14 cellular contexts compared by ENCODE assay signal in the genomic region with DNA sequence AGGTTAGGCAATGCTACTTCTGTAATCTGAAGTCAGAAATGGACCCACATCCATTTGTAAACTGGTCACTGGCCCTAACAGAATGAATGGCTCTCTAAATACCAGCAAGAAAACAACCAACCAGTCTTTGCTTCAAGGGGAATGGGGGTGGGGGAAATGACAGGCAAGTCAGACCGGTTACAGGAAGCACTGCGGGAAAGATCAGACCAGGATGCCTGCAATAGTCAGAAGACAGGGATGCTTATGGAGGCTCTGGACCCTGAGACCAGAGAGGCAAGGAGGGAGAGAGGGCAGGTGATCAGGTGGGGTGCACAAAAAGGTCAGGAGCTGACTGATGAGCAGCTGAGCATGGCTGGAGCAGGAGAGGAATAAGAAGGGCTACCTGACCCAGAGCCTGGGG. TPM values are rescaled to one million over a fixed set of nuclear protein-coding genes. Genes with fewer than 3 reads are reported as not detected.
A peak's percentile ranks its signal among the peaks of the same experiment; 100 is the strongest.
DNase-seq lines count a peak whose midpoint lies in the region; ATAC-seq and TF ChIP-seq lines count a peak whose summit lies in the region.
"Had no signal": no experiment of that assay in that cellular context is flagged by ENCODE, and none has a peak within 500 bp of the region (broad histone marks: within the 10 kb centered on the region; RNA-seq: fewer than 3 reads in every experiment).

No MANE protein-coding gene starts in this region.

- H3K4me3 ChIP-seq in SK-N-SH (ENCODE audit: low read depth in 2 of 2, low read length in 1 of 2): no peak overlapping the region
- H3K4me3 ChIP-seq in right atrium auricular region: no peak overlapping the region
- H3K4me3 ChIP-seq: body of pancreas, gastroesophageal sphincter had no signal

- TF ChIP-seq CTCF in MCF 10A (IDR thresholded peaks at IDR 0.05; ENCODE audit: unreplicated experiment): no peak
- TF ChIP-seq CTCF in activated B cell treated with CpG ODN at 0.5 μM for 24 hours (IDR thresholded peaks at IDR 0.05): no peak
- no peak for TF ChIP-seq CTCF in SK-N-SH (IDR thresholded peaks at IDR 0.05)
- no peak for TF ChIP-seq CTCF in right atrium auricular region (IDR thresholded peaks at IDR 0.05)

- H4K20me1 ChIP-seq in SK-N-SH (ENCODE audit: insufficient read depth): peaks cover 99% of the 10 kb centered on the region

- no peak overlapping the region for H2AFZ ChIP-seq in SK-N-SH (ENCODE audit: low read depth)

- H3K9me3 Mint-ChIP-seq in MCF 10A (ENCODE audit: unreplicated experiment) (no peaks in the 10 kb centered on the region), activated B cell treated with CpG ODN at 0.5 μM for 24 hours (no peaks in the 10 kb centered on the region), immature natural killer cell (no peaks in the 10 kb centered on the region)
- no peaks in the 10 kb centered on the region for H3K9me3 Mint-ChIP-seq in stimulated activated naive B cell treated with anti-CD40 and anti-IgM and Interleukin-4, amounts not matched to agents 10 μg/mL and 1 μg/mL and 100 μg/mL, for 72 hours

- DNase-seq in T47D (ENCODE audit: low read depth in 1 of 2, low spot score in 1 of 2) (peak; percentile 66 to 84), MCF 10A (ENCODE audit: unreplicated experiment) (no peak), activated B cell treated with CpG ODN at 0.5 μM for 24 hours (no peak), immature natural killer cell (no peak), SK-N-SH (no peak), right atrium auricular region (ENCODE audit: low spot score) (no peak), CD1c-positive myeloid dendritic cell (ENCODE audit: extremely low spot score) (no peak)
- DNase-seq in stimulated activated naive B cell treated with anti-CD40 and anti-IgM and Interleukin-4, amounts not matched to agents 10 μg/mL and 1 μg/mL and 100 μg/mL, for 72 hours: no peak
- DNase-seq: activated CD8-positive, alpha-beta memory T cell treated with anti-CD3 and anti-CD28 coated beads, Interleukin-2, amount 50 U/mL, for 48 hours; body of pancreas; KG1; NCI-H1930; NCI-H69 had no signal

- intact Hi-C loops in MCF 10A (cut with micrococcal nuclease) (no loop called here), activated B cell treated with CpG ODN at 0.5 μM for 24 hours (cut with micrococcal nuclease) (no loop called here)

- H3K27ac Mint-ChIP-seq in MCF 10A (ENCODE audit: low read depth, unreplicated experiment) (no peak overlapping the region), activated B cell treated with CpG ODN at 0.5 μM for 24 hours (peak overlapping the region; percentile 47), immature natural killer cell (peak overlapping the region; percentile 14 to 83 (median 47))
- peak overlapping the region; percentile 72 for H3K27ac Mint-ChIP-seq in stimulated activated naive B cell treated with anti-CD40 and anti-IgM and Interleukin-4, amounts not matched to agents 10 μg/mL and 1 μg/mL and 100 μg/mL, for 72 hours

- H3K36me3 ChIP-seq in SK-N-SH (replicated peaks in 1 of 2; ENCODE audit: control insufficient read depth in 1 of 2, insufficient read depth in 2 of 2, low read length in 1 of 2) (no peaks in the 10 kb centered on the region), right atrium auricular region (no peaks in the 10 kb centered on the region)
- H3K36me3 ChIP-seq: gastroesophageal sphincter had no signal

- H3K27me3 ChIP-seq in SK-N-SH (ENCODE audit: insufficient read depth) (no peaks in the 10 kb centered on the region), right atrium auricular region (no peaks in the 10 kb centered on the region)
- H3K27me3 ChIP-seq: body of pancreas, gastroesophageal sphincter had no signal

- H3K4me1 ChIP-seq in SK-N-SH (ENCODE audit: control insufficient read depth in 1 of 2, insufficient read depth in 2 of 2, low read depth in 1 of 2, low read length in 1 of 2) (peaks cover 0 to 19% of the 10 kb centered on the region in 2 experiments; a peak in 2 of 4 replicates), right atrium auricular region (peaks cover 0 to 48% of the 10 kb centered on the region in 2 donors)

- H3K4me2 ChIP-seq in SK-N-SH: no peak overlapping the region

- in situ Hi-C loops in T47D (cut with HindIII; ENCODE audit: low pct_unique_long_range_greater_than_20kb, low sequenced_read_pairs): no loop called here

- no TSS peak for BruUV-seq in MCF 10A (replicated peaks; lab: Mats Ljungman, UMichigan)

- H3K79me2 ChIP-seq in SK-N-SH (ENCODE audit: insufficient read depth): peaks cover 100% of the 10 kb centered on the region

- no peak overlapping the region for H3K27ac ChIP-seq in SK-N-SH (ENCODE audit: low read depth in 2 of 2, low read length in 1 of 2)
- no peak overlapping the region for H3K27ac ChIP-seq in right atrium auricular region
- H3K27ac ChIP-seq: body of pancreas, gastroesophageal sphincter had no signal

- WGBS in SK-N-SH (ENCODE audit: low lambda C conversion rate): 87% methylated on average over 2 of the region's 2 CpGs

- CTCF ChIA-PET in MCF 10A (lab: Yijun Ruan, JAX): interaction anchor here (0.7 kb wide), 1 partner anchor 32 kb away, joined by 3 read pairs; no protein-coding TSS in a partner anchor
- CTCF ChIA-PET in activated B cell treated with CpG ODN at 0.5 μM for 24 hours (lab: Charles Lee): no interaction called here
- CTCF ChIA-PET in SK-N-SH (lab: Yijun Ruan, JAX): interaction anchor here (1.1 kb wide), 1 partner anchor 13 kb away, joined by 3 read pairs; the partner anchor contains the start of gene MED26

- no peak for TF ChIP-seq RAD21 in SK-N-SH (IDR thresholded peaks at IDR 0.05; ENCODE audit: low read length)

- H3K9me2 ChIP-seq in SK-N-SH: no peaks in the 10 kb centered on the region

- no peak for ATAC-seq in activated B cell treated with CpG ODN at 0.5 μM for 24 hours (ENCODE audit: low read depth)
- ATAC-seq in stimulated activated naive B cell treated with anti-CD40 and anti-IgM and Interleukin-4, amounts not matched to agents 10 μg/mL and 1 μg/mL and 100 μg/mL, for 72 hours (replicated peaks): peak in 1 of 2 donors; percentile 34
- ATAC-seq: body of pancreas, gastroesophageal sphincter had no signal

- H3K9ac ChIP-seq in SK-N-SH: no peak overlapping the region

- no peaks in the 10 kb centered on the region for H3F3A ChIP-seq in SK-N-SH (replicated peaks; ENCODE audit: insufficient read depth)

- H3K36me3 Mint-ChIP-seq in MCF 10A (ENCODE audit: insufficient read depth, unreplicated experiment): no peaks in the 10 kb centered on the region
- peaks cover 5% of the 10 kb centered on the region for H3K36me3 Mint-ChIP-seq in activated B cell treated with CpG ODN at 0.5 μM for 24 hours (ENCODE audit: low read depth)
- H3K36me3 Mint-ChIP-seq in immature natural killer cell: no peaks in the 10 kb centered on the region
- H3K36me3 Mint-ChIP-seq in stimulated activated naive B cell treated with anti-CD40 and anti-IgM and Interleukin-4, amounts not matched to agents 10 μg/mL and 1 μg/mL and 100 μg/mL, for 72 hours: peaks cover 10 to 24% of the 10 kb centered on the region in 2 donors

- H3K27me3 Mint-ChIP-seq in MCF 10A (ENCODE audit: insufficient read depth, unreplicated experiment) (no peaks in the 10 kb centered on the region), activated B cell treated with CpG ODN at 0.5 μM for 24 hours (no peaks in the 10 kb centered on the region), immature natural killer cell (ENCODE audit: low read depth in 3 of 3) (peaks cover 0 to 9% (median 5%) of the 10 kb centered on the region in 3 donors)
- H3K27me3 Mint-ChIP-seq in stimulated activated naive B cell treated with anti-CD40 and anti-IgM and Interleukin-4, amounts not matched to agents 10 μg/mL and 1 μg/mL and 100 μg/mL, for 72 hours: no peaks in the 10 kb centered on the region

- H3K9me3 ChIP-seq in SK-N-SH (no peaks in the 10 kb centered on the region), right atrium auricular region (no peaks in the 10 kb centered on the region)
- H3K9me3 ChIP-seq: body of pancreas, gastroesophageal sphincter had no signal

- H3K4me1 Mint-ChIP-seq in MCF 10A (ENCODE audit: insufficient read depth, unreplicated experiment) (peaks cover 43% of the 10 kb centered on the region), activated B cell treated with CpG ODN at 0.5 μM for 24 hours (peaks cover 96% of the 10 kb centered on the region), immature natural killer cell (peaks cover 84 to 93% of the 10 kb centered on the region in 2 donors)
- H3K4me1 Mint-ChIP-seq in stimulated activated naive B cell treated with anti-CD40 and anti-IgM and Interleukin-4, amounts not matched to agents 10 μg/mL and 1 μg/mL and 100 μg/mL, for 72 hours: peaks cover 72 to 95% of the 10 kb centered on the region in 2 donors

- no peak for TF ChIP-seq EP300 in SK-N-SH (IDR thresholded peaks at IDR 0.05; ENCODE audit: borderline replicate concordance in 1 of 2, low read depth in 1 of 2, low read length in 1 of 2)

- H3K4me3 Mint-ChIP-seq in MCF 10A (ENCODE audit: unreplicated experiment): no peak overlapping the region
- H3K4me3 Mint-ChIP-seq in activated B cell treated with CpG ODN at 0.5 μM for 24 hours: peak overlapping the region; percentile 30
- H3K4me3 Mint-ChIP-seq in immature natural killer cell: peak overlapping the region in 2 of 5 donors; percentile 27 to 61
- peak overlapping the region; percentile 45 to 74 for H3K4me3 Mint-ChIP-seq in stimulated activated naive B cell treated with anti-CD40 and anti-IgM and Interleukin-4, amounts not matched to agents 10 μg/mL and 1 μg/mL and 100 μg/mL, for 72 hours

- POLR2A ChIA-PET in MCF 10A (lab: Yijun Ruan, JAX): no interaction called here
- POLR2A ChIA-PET in activated B cell treated with CpG ODN at 0.5 μM for 24 hours (lab: Charles Lee): interaction anchor here (1.3 to 2.0 kb wide), 3 partner anchors 11 to 29 kb away, joined by 3 to 8 read pairs (median 5); no protein-coding TSS in a partner anchor
- POLR2A ChIA-PET in SK-N-SH (lab: Yijun Ruan, JAX): no interaction called here

RNA-seq across cellular contexts. Expression of gene MED26, which starts 13.1 kb away (rescaled TPM):
- 11.1 and 12.9 TPM in 2 replicates for total RNA-seq in MCF 10A (2022)
- total RNA-seq in activated B cell treated with CpG ODN at 0.5 μM for 24 hours: 32.0 and 36.1 TPM in 2 replicates
- polyA plus RNA-seq in immature natural killer cell: 1 to 10 TPM; 1.2 to 5.3 (median 2.0) TPM
- 3.5 and 3.8 TPM in 2 replicates for polyA plus RNA-seq in SK-N-SH (2012; rRNA removed)
- polyA plus RNA-seq in SK-N-SH (2012; cell fraction: cytosol; rRNA removed): 2.1 and 3.1 TPM in 2 replicates
- polyA plus RNA-seq in SK-N-SH (2012; cell fraction: nucleus; rRNA removed): 8.0 and 8.6 TPM in 2 replicates
- 1 to 10 TPM; 5.2 to 5.9 TPM for total RNA-seq in right atrium auricular region

RNA-seq across cellular contexts. Expression of gene SLC35E1, which starts 42.7 kb away (rescaled TPM):
- 62.2 and 62.6 TPM in 2 replicates for total RNA-seq in MCF 10A (2022)
- total RNA-seq in activated B cell treated with CpG ODN at 0.5 μM for 24 hours: 41.6 and 51.7 TPM in 2 replicates
- polyA plus RNA-seq in immature natural killer cell: 10 to 100 TPM; 14.9 to 21.8 (median 20.1) TPM
- 23.5 and 28.4 TPM in 2 replicates for polyA plus RNA-seq in SK-N-SH (2012; rRNA removed)
- 19.7 and 22.2 TPM in 2 replicates for polyA plus RNA-seq in SK-N-SH (2012; cell fraction: cytosol; rRNA removed)
- polyA plus RNA-seq in SK-N-SH (2012; cell fraction: nucleus; rRNA removed): 25.7 and 34.0 TPM in 2 replicates
- 10 to 100 TPM; 27.5 to 34.9 TPM for total RNA-seq in right atrium auricular region

RNA-seq across cellular contexts. Expression of gene SMIM7, which starts 45.0 kb away (rescaled TPM):
- 69.3 and 81.8 TPM in 2 replicates for total RNA-seq in MCF 10A (2022)
- total RNA-seq in activated B cell treated with CpG ODN at 0.5 μM for 24 hours: 90.2 and 110 TPM in 2 replicates
- 10 to 100 TPM; 66.3 to 82.2 (median 67.7) TPM for polyA plus RNA-seq in immature natural killer cell
- 74.2 and 79.9 TPM in 2 replicates for polyA plus RNA-seq in SK-N-SH (2012; rRNA removed)
- 86.6 and 101 TPM in 2 replicates for polyA plus RNA-seq in SK-N-SH (2012; cell fraction: cytosol; rRNA removed)
- 67.7 and 70.5 TPM in 2 replicates for polyA plus RNA-seq in SK-N-SH (2012; cell fraction: nucleus; rRNA removed)
- total RNA-seq in right atrium auricular region: 10 to 100 TPM; 50.9 to 56.7 TPM

RNA-seq across cellular contexts. Expression of gene TMEM38A, which starts 46.0 kb away (rescaled TPM):
- 2.1 and 4.5 TPM in 2 replicates for total RNA-seq in MCF 10A (2022)
- 3.1 and 4.0 TPM in 2 replicates for total RNA-seq in activated B cell treated with CpG ODN at 0.5 μM for 24 hours
- 1 to 10 TPM in 2 of 3 donors, under 1 TPM in 1; 0.78 to 3.2 (median 1.5) TPM for polyA plus RNA-seq in immature natural killer cell
- 3.3 and 4.3 TPM in 2 replicates for polyA plus RNA-seq in SK-N-SH (2012; rRNA removed)
- polyA plus RNA-seq in SK-N-SH (2012; cell fraction: cytosol; rRNA removed): 2.6 and 4.0 TPM in 2 replicates
- polyA plus RNA-seq in SK-N-SH (2012; cell fraction: nucleus; rRNA removed): 5.4 and 6.9 TPM in 2 replicates
- total RNA-seq in right atrium auricular region: 10 to 100 TPM; 12.1 to 14.5 TPM

Comparison
In these comparisons a context has a peak if more than half of its experiments do, and no peak if none do; other contexts are left out.
1. DNase-seq: peak in T47D (2 of 2); none in MCF 10A (single experiment), activated B cell treated with CpG ODN at 0.5 μM for 24 hours (single experiment), immature natural killer cell (0 of 3), stimulated activated naive B cell treated with anti-CD40 and anti-IgM and Interleukin-4, amounts not matched to agents 10 μg/mL and 1 μg/mL and 100 μg/mL, for 72 hours (single experiment), SK-N-SH (single experiment), right atrium auricular region (single experiment) and CD1c-positive myeloid dendritic cell (single experiment).